In the genomic region with DNA sequence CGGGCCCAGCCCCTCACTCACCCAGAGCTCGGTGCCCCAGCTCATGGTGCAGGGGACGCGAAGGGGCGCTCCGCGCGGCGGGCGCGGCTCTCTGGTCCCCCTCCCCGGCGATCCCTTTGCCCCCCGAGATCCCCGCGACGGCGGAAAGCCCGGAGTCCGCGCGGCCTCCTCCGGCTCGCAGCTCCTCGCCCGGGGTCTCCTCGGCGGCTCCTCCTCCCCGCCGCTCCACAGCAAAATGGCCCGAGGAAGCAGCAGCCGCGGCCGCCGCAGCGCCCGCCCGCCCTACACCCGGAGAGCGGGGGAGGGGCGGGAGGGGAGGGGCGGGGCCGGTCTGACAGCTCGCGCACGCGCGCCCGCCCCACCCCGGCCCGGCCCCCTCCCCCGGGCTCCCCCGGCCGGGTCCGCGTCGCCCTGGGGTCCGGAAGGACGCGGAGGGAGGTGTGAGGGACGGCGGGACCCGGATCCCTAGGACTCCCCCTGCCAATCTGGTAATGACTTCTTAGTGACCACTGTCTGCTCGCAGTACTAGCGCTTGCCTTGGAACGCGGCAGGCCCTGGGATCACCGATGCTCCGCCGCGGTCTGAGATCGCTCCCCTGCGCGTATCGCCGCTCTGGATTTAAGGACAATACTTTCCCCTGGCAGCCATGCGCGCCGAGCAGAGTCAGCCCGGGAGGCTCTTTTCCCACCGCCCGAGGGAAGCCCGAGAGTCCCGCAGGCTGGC, we compare ENCODE assay signal across 7 cellular contexts. TPM values are rescaled to one million over a fixed set of nuclear protein-coding genes. Genes with fewer than 3 reads are reported as not detected.
DNase-seq lines count a peak whose midpoint lies in the region; ATAC-seq and TF ChIP-seq lines count a peak whose summit lies in the region.

Gene FNBP1, minus strand, starts transcription at position 259 of the 723 bp plus-strand sequence. Its CDS starts 214 bp downstream, at position 45.

- H3K4me1 ChIP-seq in lung (ENCODE audit: control insufficient read depth in 2 of 2, insufficient read depth in 2 of 2, low read length in 2 of 2) = peaks cover 0 to 4% of the 10 kb centered on the region in 2 donors

- peak within 1 kb of the TSS; percentile 84 for H3K4me3 ChIP-seq in GM12865 (ENCODE audit: low read depth, low read length)
- H3K4me3 ChIP-seq in lung = peak within 1 kb of the TSS; percentile 99

- peak; percentile 91 for DNase-seq in GM12865 (ENCODE audit: low read depth)
- peak; percentile 88 for DNase-seq in NCI-H69 (lab: John Stamatoyannopoulos, UW)
- DNase-seq in activated CD8-positive, alpha-beta memory T cell treated with anti-CD3 and anti-CD28 coated beads for 24 hours = peak; percentile 91
- peak; percentile 69 for DNase-seq in effector CD4-positive, alpha-beta T cell
- DNase-seq in lung (ENCODE audit: low spot score) = peak; percentile 76
- DNase-seq in stimulated activated CD4-positive, alpha-beta T cell treated with anti-CD3 and anti-CD28 coated beads, TNF-alpha, amount 100 ng/mL, for 1 hour (ENCODE audit: low read depth in 3 of 3, low spot score in 1 of 3) = peak; percentile 61 to 75 (median 68)

- ATAC-seq in HG03025 (IDR thresholded peaks at IDR 0.05; ENCODE audit: low FRiP score, unreplicated experiment) (peak; percentile 34), lung (ENCODE audit: insufficient read depth, low FRiP score) (peak; percentile 96)

- H3K27me3 ChIP-seq in lung (ENCODE audit: control insufficient read depth, insufficient read depth) = no peaks in the 10 kb centered on the region

- H3K36me3 ChIP-seq in lung (ENCODE audit: control insufficient read depth in 2 of 2, insufficient read depth in 2 of 2, low read length in 2 of 2) = no peaks in the 10 kb centered on the region

- H3K27ac ChIP-seq in lung (ENCODE audit: low read depth in 1 of 2, low read length in 1 of 2) = peak within 1 kb of the TSS; percentile 79 to 98

- TF ChIP-seq CTCF in GM12865 (IDR thresholded peaks at IDR 0.05; ENCODE audit: insufficient read depth, low read depth, low read length, missing control alignments) (no peak), lung (IDR thresholded peaks at IDR 0.05; ENCODE audit: control extremely low read depth, extremely low read depth) (no peak)

- H3K9me3 ChIP-seq in lung (ENCODE audit: control insufficient read depth in 2 of 2, insufficient read depth in 1 of 2, low read length in 1 of 2) = no peaks in the 10 kb centered on the region

- 1% methylated on average over 53 to 84 of the region's 84 CpGs for WGBS in lung, 2 donors

RNA-seq across cellular contexts. Expression of gene FNBP1, which starts in this region (rescaled TPM):
- 10 to 100 TPM; 34.5 to 94.3 TPM for total RNA-seq in lung
- polyA plus RNA-seq in lung = 10 to 100 TPM; 16.0 to 24.5 TPM

Comparison
In these comparisons a context has a peak if more than half of its experiments do, and no peak if none do; other contexts are left out.
1. Peak in every context shown above with its lines: DNase-seq, ATAC-seq, H3K4me3 ChIP-seq and H3K27ac ChIP-seq.